In the genomic region with DNA sequence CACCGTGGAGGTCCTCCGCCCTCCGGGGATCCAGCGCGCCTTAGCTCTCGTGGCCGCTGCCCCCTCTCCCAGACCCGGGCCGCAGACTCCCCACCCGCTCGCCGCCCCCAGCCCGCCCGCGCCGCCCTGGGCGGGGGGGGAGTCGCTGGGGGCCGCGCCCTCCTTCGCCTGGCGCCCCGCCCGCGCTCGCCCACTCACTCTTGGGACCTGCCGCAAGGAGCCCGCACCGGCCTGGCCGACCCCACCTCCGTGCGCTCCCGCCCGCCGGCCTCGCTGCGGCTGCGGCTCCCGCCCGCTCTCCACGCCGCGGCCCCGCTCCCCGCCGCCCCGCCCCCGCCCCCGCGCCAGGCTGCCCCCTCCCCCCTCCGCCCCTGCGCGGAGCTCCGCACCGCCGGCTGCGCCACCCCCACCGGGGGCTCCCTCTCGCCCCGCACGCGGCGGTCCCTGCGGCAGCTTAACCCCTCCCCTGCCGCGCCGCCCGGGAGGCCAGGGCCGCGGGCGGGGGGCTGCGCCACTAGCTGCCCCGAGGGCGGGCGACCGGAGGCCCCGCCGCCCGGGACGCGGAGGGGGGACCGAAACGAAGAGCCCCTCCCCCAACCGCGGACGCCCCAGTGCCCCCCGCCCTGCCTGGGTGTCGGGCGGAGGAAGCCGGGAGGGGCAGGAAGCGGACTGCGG, we compare ENCODE assay signal across 8 cellular contexts. TPM values are rescaled to one million over a fixed set of nuclear protein-coding genes. Genes with fewer than 3 reads are reported as not detected.
A peak's percentile ranks its signal among the peaks of the same experiment; 100 is the strongest.
DNase-seq lines count a peak whose midpoint lies in the region; ATAC-seq, FAIRE-seq and TF ChIP-seq lines count a peak whose summit lies in the region.

No MANE protein-coding gene starts in this region.

- WGBS in K562 (ENCODE audit: insufficient coverage, low coverage, missing lambda C conversion rate), result 1% methylated on average over 22 of the region's 92 CpGs
- WGBS in urinary bladder, result under 1% methylated on average over 75 of the region's 92 CpGs

- POLR2A ChIA-PET in K562 (lab: Yijun Ruan, JAX), result interaction anchor here (0.5 to 1.3 kb wide), 4 partner anchors 15 to 1717 kb away, joined by 3 to 5 read pairs (median 3); partner anchors contain the start of genes EHD1 and PYGM

- H3K27ac Mint-ChIP-seq in memory B cell, result peak overlapping the region; percentile 97

- H3K27me3 ChIP-seq in K562 (ENCODE audit: control insufficient read depth in 2 of 2, insufficient read depth in 2 of 2, low read length in 2 of 2), result no peaks in the 10 kb centered on the region; a peak in 1 of 5 replicates

- TF ChIP-seq POLR2A in K562 (conservative IDR thresholded peaks at IDR 0.05), result no peak

- H3K27ac ChIP-seq in K562 (ENCODE audit: extremely low read depth, low read depth, low read length), result peak overlapping the region; percentile 73
- no peak overlapping the region for H3K27ac ChIP-seq in urinary bladder (ENCODE audit: low read depth)

- H3K36me3 ChIP-seq in K562 (ENCODE audit: control insufficient read depth, insufficient read depth, low read length), result no peaks in the 10 kb centered on the region
- no peaks in the 10 kb centered on the region for H3K36me3 ChIP-seq in urinary bladder (ENCODE audit: insufficient read depth)

- H3K9me1 ChIP-seq in K562 (ENCODE audit: control insufficient read depth, insufficient read depth, low read length), result no peaks in the 10 kb centered on the region

- peak overlapping the region; percentile 94 for H3K4me3 Mint-ChIP-seq in memory B cell

- no peak for FAIRE-seq in K562 (lab: Jason Lieb, UNC)

- H3K4me1 ChIP-seq in K562 (replicated peaks in 1 of 2; ENCODE audit: control insufficient read depth in 2 of 2, insufficient read depth in 2 of 2, low read length in 2 of 2) (peaks cover 12 to 65% of the 10 kb centered on the region in 2 experiments; a peak in 3 of 5 replicates), urinary bladder (ENCODE audit: insufficient read depth) (peaks cover 2% of the 10 kb centered on the region)

- in situ Hi-C loops in K562 (cut with MboI), result no loop called here

- peak overlapping the region; percentile 95 for H2AFZ ChIP-seq in K562 (ENCODE audit: low read depth, low read length)

- no peaks in the 10 kb centered on the region for H3K79me2 ChIP-seq in K562 (ENCODE audit: control insufficient read depth, insufficient read depth, low read length)

- H3K4me3 ChIP-seq in K562 (peak overlapping the region; percentile 47), urinary bladder (ENCODE audit: low read depth, low read length) (peak overlapping the region; percentile 54)

- H3K4me2 ChIP-seq in K562 (ENCODE audit: insufficient read depth, low read length), result peak overlapping the region; percentile 77

- intact Hi-C loops in K562 (cut with micrococcal nuclease), result loop anchor here (5.0 kb wide), 1 partner anchor 87 kb away; no protein-coding TSS in a partner anchor

- H3K9ac ChIP-seq in K562 (ENCODE audit: insufficient read depth in 1 of 2, low read depth in 2 of 2, low read length in 2 of 2), result peak overlapping the region; percentile 61 to 90

- H3K27me3 Mint-ChIP-seq in memory B cell, result no peaks in the 10 kb centered on the region

- no peaks in the 10 kb centered on the region for H3K9me3 ChIP-seq in K562 (replicated peaks; ENCODE audit: control insufficient read depth, insufficient read depth, low read depth, low read length)

- peaks cover 34% of the 10 kb centered on the region for H3K4me1 Mint-ChIP-seq in memory B cell

- no TSS peak for BruUV-seq in K562 (replicated peaks; lab: Mats Ljungman, UMichigan)

- TF ChIP-seq CTCF in K562 (IDR thresholded peaks at IDR 0.05 in 2 of 3, conservative IDR thresholded peaks at IDR 0.05 in 1 of 3; ENCODE audit: insufficient read depth in 2 of 3, low read depth in 1 of 3, low read length in 3 of 3), result no peak

- no peaks in the 10 kb centered on the region; the same call in 1 of the 2 replicates for H4K20me1 ChIP-seq in K562 (replicated peaks; ENCODE audit: control insufficient read depth, insufficient read depth, low read length)

- no peaks in the 10 kb centered on the region for H3K9me3 Mint-ChIP-seq in memory B cell

- peaks cover 10% of the 10 kb centered on the region for H3K36me3 Mint-ChIP-seq in memory B cell

- no peak for TF ChIP-seq RAD21 in K562 (CRISPR knock-in tag; conservative IDR thresholded peaks at IDR 0.05 in 1 of 2, IDR thresholded peaks at IDR 0.05 in 1 of 2)

- peak; percentile 28 to 39 for DNase-seq in stimulated activated CD4-positive, alpha-beta T cell treated with anti-CD3 and anti-CD28 coated beads, Interleukin-4, amount 100 ng/mL, for 4 hours
- no peak for DNase-seq in stimulated activated CD4-positive, alpha-beta T cell treated with anti-CD3 and anti-CD28 coated beads, Interleukin-2, amount 100 ng/mL, for 48 hours
- peak; percentile 54 to 89 (median 81) for DNase-seq in K562 (ENCODE audit: extremely low read depth in 1 of 4, low spot score in 3 of 4)
- no peak for DNase-seq in memory B cell (ENCODE audit: low spot score in 2 of 2)
- no peak for DNase-seq in HCEC 1CT

- TF ChIP-seq EP300 in K562 (IDR thresholded peaks at IDR 0.05; ENCODE audit: low read length), result no peak

- CTCF ChIA-PET in K562 (lab: Yijun Ruan, JAX; ENCODE audit: low intra/inter-chr PET ratio), result interaction anchor here (1.0 kb wide), 1 partner anchor 251 kb away, joined by 4 read pairs; no protein-coding TSS in a partner anchor

- ATAC-seq in K562, result no peak
- ATAC-seq in memory B cell (ENCODE audit: low read depth), result peak; percentile 5
- no peak for ATAC-seq in GM21528 (IDR thresholded peaks at IDR 0.05; ENCODE audit: low FRiP score, unreplicated experiment)
- no peak for ATAC-seq in HG03432 (IDR thresholded peaks at IDR 0.05; ENCODE audit: unreplicated experiment)

RNA-seq across cellular contexts. Expression of gene RASGRP2, which starts 0.7 kb away (rescaled TPM):
- 26.8 and 84.8 TPM in 2 replicates for total RNA-seq in K562 (2011; cell fraction: chromatin; rRNA removed; ENCODE audit: low replicate concordance)
- total RNA-seq in K562 (2011; cell fraction: nucleolus; rRNA removed), result 33.2 and 45.9 TPM in 2 replicates
- total RNA-seq in K562 (2011; cell fraction: nucleoplasm; rRNA removed), result 30.1 and 31.5 TPM in 2 replicates
- 10.8 and 12.3 TPM in 2 replicates for total RNA-seq in K562 (2014; rRNA removed)
- 4.2 and 5.3 TPM in 2 replicates for total RNA-seq in K562 (2014; rRNA removed; fragmentation: Illumina TruSeq; extraction: Trizol)
- total RNA-seq in K562 (2015; rRNA removed; fragmentation: Illumina TruSeq; extraction: Trizol), result 4.1 and 5.0 TPM in 2 replicates
- total RNA-seq in K562 (2021), result 14.6 and 15.8 TPM in 2 replicates
- 15.7 and 16.6 TPM in 2 replicates for polyA plus RNA-seq in K562 (2011; rRNA removed)
- polyA plus RNA-seq in K562 (2011; cell fraction: cytosol; rRNA removed), result 13.8 and 38.4 TPM in 2 replicates
- 53.6 and 109 TPM in 2 replicates for polyA plus RNA-seq in K562 (2011; cell fraction: nucleus; rRNA removed)
- polyA plus RNA-seq in K562 (2012), result 19.5 and 23.1 TPM in 2 replicates
- 5.5 and 6.3 TPM in 2 replicates for polyA plus RNA-seq in K562 (2014; fragmentation: Illumina TruSeq; extraction: Trizol)
- polyA plus RNA-seq in K562 (2014; fragmentation: Nextera tagmentation; extraction: Ambion mirVana), result 1 to 10 TPM in 1 of 2 experiments, under 1 TPM in 1; 0.87 to 1.1 TPM
- polyA plus RNA-seq in K562 (2014; rRNA removed), result 15.8 and 22.7 TPM in 2 replicates
- 3.7 and 10.1 TPM in 2 replicates for polyA minus RNA-seq in K562 (2011; rRNA and poly(A)+ RNA removed)
- 12.1 and 13.2 TPM in 2 replicates for polyA minus RNA-seq in K562 (2011; cell fraction: cytosol; rRNA and poly(A)+ RNA removed)
- 16.0 and 20.5 TPM in 2 replicates for polyA minus RNA-seq in K562 (2011; cell fraction: nucleus; rRNA and poly(A)+ RNA removed)
- 7.6 TPM for total RNA-seq in urinary bladder
- 46.1 TPM for polyA plus RNA-seq in urinary bladder

RNA-seq across cellular contexts. Expression of gene PYGM, which starts 15.1 kb away (rescaled TPM):
- 3.2 and 8.8 TPM in 2 replicates for total RNA-seq in K562 (2011; cell fraction: chromatin; rRNA removed; ENCODE audit: low replicate concordance)
- 2.1 and 2.3 TPM in 2 replicates for total RNA-seq in K562 (2011; cell fraction: nucleolus; rRNA removed)
- 2.2 and 2.8 TPM in 2 replicates for total RNA-seq in K562 (2011; cell fraction: nucleoplasm; rRNA removed)
- 0.65 and 1.5 TPM in 2 replicates for total RNA-seq in K562 (2014; rRNA removed)
- 0.29 and 0.32 TPM in 2 replicates for total RNA-seq in K562 (2014; rRNA removed; fragmentation: Illumina TruSeq; extraction: Trizol)
- 0.33 and 0.60 TPM in 2 replicates for total RNA-seq in K562 (2015; rRNA removed; fragmentation: Illumina TruSeq; extraction: Trizol)
- total RNA-seq in K562 (2021), result 0.69 and 1.2 TPM in 2 replicates
- polyA plus RNA-seq in K562 (2011; rRNA removed), result 0.72 and 1.2 TPM in 2 replicates
- 0.59 and 1.3 TPM in 2 replicates for polyA plus RNA-seq in K562 (2011; cell fraction: cytosol; rRNA removed)
- 1.7 and 3.2 TPM in 2 replicates for polyA plus RNA-seq in K562 (2011; cell fraction: nucleus; rRNA removed)
- 0.68 and 0.82 TPM in 2 replicates for polyA plus RNA-seq in K562 (2012)
- polyA plus RNA-seq in K562 (2014; fragmentation: Illumina TruSeq; extraction: Trizol), result 0.76 and 0.87 TPM in 2 replicates
- polyA plus RNA-seq in K562 (2014; fragmentation: Nextera tagmentation; extraction: Ambion mirVana), result under 1 TPM; 0.07 to 0.11 TPM
- 0.55 and 0.68 TPM in 2 replicates for polyA plus RNA-seq in K562 (2014; rRNA removed)
- 0.42 and 0.53 TPM in 2 replicates for polyA minus RNA-seq in K562 (2011; rRNA and poly(A)+ RNA removed)
- 2.1 and 3.9 TPM in 2 replicates for polyA minus RNA-seq in K562 (2011; cell fraction: cytosol; rRNA and poly(A)+ RNA removed)
- polyA minus RNA-seq in K562 (2011; cell fraction: nucleus; rRNA and poly(A)+ RNA removed), result 0.78 and 2.2 TPM in 2 replicates
- total RNA-seq in urinary bladder, result 15.1 TPM
- 33.6 TPM for polyA plus RNA-seq in urinary bladder

RNA-seq across cellular contexts. Expression of gene NRXN2, which starts 21.7 kb away (rescaled TPM):
- 0.81 and 1.7 TPM in 2 replicates for total RNA-seq in K562 (2011; cell fraction: chromatin; rRNA removed; ENCODE audit: low replicate concordance)
- total RNA-seq in K562 (2011; cell fraction: nucleolus; rRNA removed), result 2.2 and 2.4 TPM in 2 replicates
- total RNA-seq in K562 (2011; cell fraction: nucleoplasm; rRNA removed), result 1.5 and 2.8 TPM in 2 replicates
- total RNA-seq in K562 (2014; rRNA removed) (0.45 and 0.53 TPM in 2 replicates), K562 (2014; rRNA removed; fragmentation: Illumina TruSeq; extraction: Trizol) (not detected in 2 replicates), K562 (2015; rRNA removed; fragmentation: Illumina TruSeq; extraction: Trizol) (0.11 TPM in 1 of 2 replicates, not detected in the other), K562 (2021) (0.47 and 0.69 TPM in 2 replicates), urinary bladder (11.5 TPM)
- polyA plus RNA-seq in K562 (2011; rRNA removed) (0.15 and 0.18 TPM in 2 replicates), K562 (2014; fragmentation: Illumina TruSeq; extraction: Trizol) (0.07 and 0.08 TPM in 2 replicates), K562 (2014; fragmentation: Nextera tagmentation; extraction: Ambion mirVana) (not detected), K562 (2014; rRNA removed) (0.12 TPM in 1 of 2 replicates, not detected in the other), urinary bladder (30.5 TPM)
- polyA plus RNA-seq in K562 (2011; cell fraction: cytosol; rRNA removed), result 0.09 and 1.3 TPM in 2 replicates
- polyA plus RNA-seq in K562 (2011; cell fraction: nucleus; rRNA removed), result 0.70 and 0.88 TPM in 2 replicates
- polyA plus RNA-seq in K562 (2012), result 0.33 and 0.36 TPM in 2 replicates
- 0.09 and 0.53 TPM in 2 replicates for polyA minus RNA-seq in K562 (2011; rRNA and poly(A)+ RNA removed)
- 3.1 TPM in 1 of 2 replicates, not detected in the other for polyA minus RNA-seq in K562 (2011; cell fraction: cytosol; rRNA and poly(A)+ RNA removed)
- 1.3 and 1.7 TPM in 2 replicates for polyA minus RNA-seq in K562 (2011; cell fraction: nucleus; rRNA and poly(A)+ RNA removed)

RNA-seq across cellular contexts. Expression of gene SF1, which starts 33.7 kb away (rescaled TPM):
- 535 and 698 TPM in 2 replicates for total RNA-seq in K562 (2011; cell fraction: chromatin; rRNA removed; ENCODE audit: low replicate concordance)
- total RNA-seq in K562 (2011; cell fraction: nucleolus; rRNA removed), result 252 and 253 TPM in 2 replicates
- 451 and 617 TPM in 2 replicates for total RNA-seq in K562 (2011; cell fraction: nucleoplasm; rRNA removed)
- total RNA-seq in K562 (2014; rRNA removed) (141 and 158 TPM in 2 replicates), K562 (2014; rRNA removed; fragmentation: Illumina TruSeq; extraction: Trizol) (111 and 122 TPM in 2 replicates), K562 (2015; rRNA removed; fragmentation: Illumina TruSeq; extraction: Trizol) (78.3 and 84.0 TPM in 2 replicates), K562 (2021) (295 and 334 TPM in 2 replicates), urinary bladder (111 TPM)
- polyA plus RNA-seq in K562 (2011; rRNA removed) (64.3 and 88.2 TPM in 2 replicates), K562 (2014; fragmentation: Illumina TruSeq; extraction: Trizol) (207 and 244 TPM in 2 replicates), K562 (2014; fragmentation: Nextera tagmentation; extraction: Ambion mirVana) (10 to 100 TPM; 13.1 to 14.0 TPM), K562 (2014; rRNA removed) (123 and 131 TPM in 2 replicates), urinary bladder (115 TPM)
- 38.0 and 43.0 TPM in 2 replicates for polyA plus RNA-seq in K562 (2011; cell fraction: cytosol; rRNA removed)
- polyA plus RNA-seq in K562 (2011; cell fraction: nucleus; rRNA removed), result 224 and 275 TPM in 2 replicates
- polyA plus RNA-seq in K562 (2012), result 197 and 225 TPM in 2 replicates
- 94.0 and 130 TPM in 2 replicates for polyA minus RNA-seq in K562 (2011; rRNA and poly(A)+ RNA removed)
- 61.7 and 83.6 TPM in 2 replicates for polyA minus RNA-seq in K562 (2011; cell fraction: cytosol; rRNA and poly(A)+ RNA removed)
- 141 and 236 TPM in 2 replicates for polyA minus RNA-seq in K562 (2011; cell fraction: nucleus; rRNA and poly(A)+ RNA removed)

RNA-seq across cellular contexts. Expression of gene MAP4K2, which starts 58.3 kb away (rescaled TPM):
- 11.3 and 40.1 TPM in 2 replicates for total RNA-seq in K562 (2011; cell fraction: chromatin; rRNA removed; ENCODE audit: low replicate concordance)
- 20.5 and 22.5 TPM in 2 replicates for total RNA-seq in K562 (2011; cell fraction: nucleolus; rRNA removed)
- 7.3 and 11.7 TPM in 2 replicates for total RNA-seq in K562 (2011; cell fraction: nucleoplasm; rRNA removed)
- total RNA-seq in K562 (2014; rRNA removed) (9.6 and 13.7 TPM in 2 replicates), K562 (2014; rRNA removed; fragmentation: Illumina TruSeq; extraction: Trizol) (3.4 and 4.9 TPM in 2 replicates), K562 (2015; rRNA removed; fragmentation: Illumina TruSeq; extraction: Trizol) (7.0 and 8.5 TPM in 2 replicates), K562 (2021) (13.9 and 14.5 TPM in 2 replicates), urinary bladder (11.7 TPM)
- polyA plus RNA-seq in K562 (2011; rRNA removed) (7.3 and 11.2 TPM in 2 replicates), K562 (2014; fragmentation: Illumina TruSeq; extraction: Trizol) (8.5 and 12.2 TPM in 2 replicates), K562 (2014; fragmentation: Nextera tagmentation; extraction: Ambion mirVana) (under 1 TPM; 0.13 to 0.39 TPM), K562 (2014; rRNA removed) (10.5 and 11.6 TPM in 2 replicates), urinary bladder (13.9 TPM)
- polyA plus RNA-seq in K562 (2011; cell fraction: cytosol; rRNA removed), result 11.2 and 14.4 TPM in 2 replicates
- polyA plus RNA-seq in K562 (2011; cell fraction: nucleus; rRNA removed), result 40.2 and 43.0 TPM in 2 replicates
- polyA plus RNA-seq in K562 (2012), result 9.6 and 14.0 TPM in 2 replicates
- 5.1 and 6.7 TPM in 2 replicates for polyA minus RNA-seq in K562 (2011; rRNA and poly(A)+ RNA removed)
- 8.8 and 11.1 TPM in 2 replicates for polyA minus RNA-seq in K562 (2011; cell fraction: cytosol; rRNA and poly(A)+ RNA removed)
- 5.8 and 12.4 TPM in 2 replicates for polyA minus RNA-seq in K562 (2011; cell fraction: nucleus; rRNA and poly(A)+ RNA removed)

Comparison
In these comparisons a context has a peak if more than half of its experiments do, and no peak if none do; other contexts are left out.
1. DNase-seq: peak in stimulated activated CD4-positive, alpha-beta T cell treated with anti-CD3 and anti-CD28 coated beads, Interleukin-4, amount 100 ng/mL, for 4 hours (2 of 2) and K562 (4 of 4); none in stimulated activated CD4-positive, alpha-beta T cell treated with anti-CD3 and anti-CD28 coated beads, Interleukin-2, amount 100 ng/mL, for 48 hours (0 of 2), memory B cell (0 of 2) and HCEC 1CT (single experiment).